ENCODE assay signal across 16 cellular contexts in the genomic region with DNA sequence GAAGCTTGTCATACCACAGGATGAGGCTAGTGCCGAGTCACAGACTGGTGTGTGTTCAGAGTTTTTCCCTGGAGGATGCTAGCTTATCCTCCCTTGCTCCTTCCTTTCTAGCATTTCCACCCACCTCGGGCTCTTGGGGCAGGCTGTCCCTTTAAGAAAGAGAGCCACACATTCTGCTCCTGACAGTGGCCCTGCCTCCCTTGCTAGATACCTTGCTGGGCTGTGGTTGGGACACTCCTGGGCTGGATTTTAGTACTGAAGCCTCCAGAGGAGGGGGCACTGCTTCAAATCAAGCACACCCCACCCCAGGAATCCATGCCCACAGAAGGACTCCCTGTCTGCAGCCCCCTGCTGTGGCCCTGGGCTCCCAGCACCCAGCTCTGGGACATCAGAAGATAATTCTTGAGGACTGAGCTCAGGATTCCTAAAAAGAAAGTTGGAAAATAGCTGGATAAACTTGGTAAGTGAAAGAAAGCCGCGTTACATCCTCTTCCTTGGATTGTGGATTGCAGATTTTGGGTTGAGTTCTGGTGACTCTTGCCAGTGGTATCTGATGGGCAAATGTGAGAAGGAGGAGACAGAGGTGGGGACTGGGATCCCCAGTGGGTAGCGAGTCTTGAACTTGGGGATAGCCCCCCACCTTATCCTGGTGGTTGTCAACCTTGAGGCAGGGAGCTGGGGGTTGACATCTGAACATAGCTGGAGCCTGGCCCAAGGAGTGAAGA. TPM values are rescaled to one million over a fixed set of nuclear protein-coding genes. Genes with fewer than 3 reads are reported as not detected.
DNase-seq lines count a peak whose midpoint lies in the region; ATAC-seq, FAIRE-seq and TF ChIP-seq lines count a peak whose summit lies in the region.
"Had no signal": no experiment of that assay in that cellular context is flagged by ENCODE, and none has a peak within 500 bp of the region (broad histone marks: within the 10 kb centered on the region; RNA-seq: fewer than 3 reads in every experiment).

No MANE protein-coding gene starts in this region.

- no peak overlapping the region for H3K4me3 ChIP-seq in liver (ENCODE audit: low read depth in 1 of 3, low read length in 3 of 3)
- H3K4me3 ChIP-seq in HepG2 (replicated peaks in 1 of 3; ENCODE audit: insufficient read depth in 1 of 3, low read depth in 2 of 3, low read length in 3 of 3): no peak overlapping the region
- H3K4me3 ChIP-seq in sigmoid colon: peak overlapping the region in 3 of 4 donors; percentile 15 to 25 (median 18)
- H3K4me3 ChIP-seq: GM12878 had no signal

- DNase-seq in HepG2 (ENCODE audit: low spot score): no peak
- DNase-seq in iPS-NIHi7 (ENCODE audit: extremely low spot score): peak; percentile 26
- no peak for DNase-seq in sigmoid colon
- DNase-seq in NCI-H1417 treated with DMSO at 0.1 percent for 48 hours (lab: John Stamatoyannopoulos, UW): no peak
- no peak for DNase-seq in stimulated activated CD4-positive, alpha-beta T cell treated with anti-CD3 and anti-CD28 coated beads, Interleukin-4, amount 100 ng/mL, for 24 hours
- DNase-seq in pons (ENCODE audit: low spot score): no peak
- DNase-seq: activated effector memory CD4-positive, alpha-beta T cell treated with Interleukin-2 at 50 U/mL for 16 hours; cortex of kidney; OCI-M1; stimulated activated CD4-positive, alpha-beta T cell treated with anti-CD3 and anti-CD28 coated beads, Interleukin-15, amount 100 ng/mL, for 24 hours had no signal

- H3K9me3 ChIP-seq in liver (ENCODE audit: control insufficient read depth in 4 of 4, low read length in 3 of 4) (no peaks in the 10 kb centered on the region), HepG2 (ENCODE audit: low read length) (no peaks in the 10 kb centered on the region), sigmoid colon (no peaks in the 10 kb centered on the region)

- BruUV-seq in HepG2 (replicated peaks; lab: Mats Ljungman, UMichigan): no TSS peak

- H2AFZ ChIP-seq in HepG2 (ENCODE audit: low read length): no peak overlapping the region

- no peaks in the 10 kb centered on the region for H4K20me1 ChIP-seq in HepG2 (ENCODE audit: insufficient read depth, low read length)

- CTCF ChIA-PET in HepG2 (lab: Yijun Ruan, JAX; ENCODE audit: low intra/inter-chr PET ratio, low total read pairs): no interaction called here

- POLR2A ChIA-PET in HepG2 (lab: Yijun Ruan, JAX): no interaction called here

- H3K79me2 ChIP-seq in HepG2 (ENCODE audit: insufficient read depth, low read length): no peaks in the 10 kb centered on the region

- TF ChIP-seq EP300 in HepG2 (IDR thresholded peaks at IDR 0.05; ENCODE audit: low read depth in 2 of 2, low read length in 2 of 2): no peak
- no peak for TF ChIP-seq EP300 in HepG2 (CRISPR knock-in tag; IDR thresholded peaks at IDR 0.05; ENCODE audit: borderline replicate concordance)
- TF ChIP-seq EP300 in sigmoid colon (IDR thresholded peaks at IDR 0.05): no peak

- intact Hi-C loops in HepG2 (cut with micrococcal nuclease; ENCODE audit: unreplicated experiment) (no loop called here), sigmoid colon (cut with DNase I) (no loop called here)

- H3K27ac ChIP-seq in liver (ENCODE audit: low read depth in 1 of 2, low read length in 2 of 2): peak overlapping the region in 1 of 2 donors; percentile 56
- H3K27ac ChIP-seq in HepG2 (ENCODE audit: extremely low read length, insufficient read depth, low read length): no peak overlapping the region
- peak overlapping the region; percentile 64 to 90 (median 76) for H3K27ac ChIP-seq in sigmoid colon
- H3K27ac ChIP-seq: KMS-11 had no signal

- TF ChIP-seq CTCF in liver (IDR thresholded peaks at IDR 0.05; ENCODE audit: low read depth, low read length, missing input control) (no peak), HepG2 (CRISPR knock-in tag; IDR thresholded peaks at IDR 0.05) (no peak), sigmoid colon (IDR thresholded peaks at IDR 0.05) (no peak)

- in situ Hi-C loops in HepG2 (cut with HindIII; ENCODE audit: extremely low pct_ligation_motif_present, low pct_unique_long_range_greater_than_20kb): no loop called here

- 78% methylated on average over 5 of the region's 5 CpGs for WGBS in liver
- 30% methylated on average over 5 of the region's 5 CpGs for WGBS in HepG2 (ENCODE audit: low lambda C conversion rate)
- 67 to 70% methylated on average over 5 of the region's 5 CpGs for WGBS in sigmoid colon, 2 donors

- TF ChIP-seq RAD21 in liver (IDR thresholded peaks at IDR 0.05): no peak
- no peak for TF ChIP-seq RAD21 in HepG2 (CRISPR knock-in tag; IDR thresholded peaks at IDR 0.05)

- H3K27me3 ChIP-seq in liver (ENCODE audit: control insufficient read depth in 4 of 4, insufficient read depth in 4 of 4, low read length in 3 of 4) (no peaks in the 10 kb centered on the region), HepG2 (ENCODE audit: control insufficient read depth in 1 of 2, insufficient read depth in 2 of 2, low read length in 2 of 2) (no peaks in the 10 kb centered on the region), sigmoid colon (no peaks in the 10 kb centered on the region)

- ATAC-seq in HepG2: no peak
- ATAC-seq in GM21737 (IDR thresholded peaks at IDR 0.05; ENCODE audit: unreplicated experiment): no peak
- ATAC-seq: GM12878 had no signal

- H3K4me2 ChIP-seq in HepG2 (ENCODE audit: low read depth, low read length): no peak overlapping the region
- H3K4me2 ChIP-seq: KMS-11 had no signal

- no peak for FAIRE-seq in HepG2 (lab: Jason Lieb, UNC)
- FAIRE-seq: GM12878 had no signal

- H3K4me1 ChIP-seq in liver (ENCODE audit: control insufficient read depth in 4 of 4, insufficient read depth in 4 of 4, low read length in 3 of 4): no peaks in the 10 kb centered on the region
- H3K4me1 ChIP-seq in HepG2 (ENCODE audit: insufficient read depth, low read length): no peaks in the 10 kb centered on the region
- H3K4me1 ChIP-seq in sigmoid colon: peaks cover 0 to 87% (median 76%) of the 10 kb centered on the region in 4 donors

- H3K9ac ChIP-seq in liver (ENCODE audit: low read depth in 1 of 2, low read length in 2 of 2) (no peak overlapping the region), HepG2 (ENCODE audit: insufficient read depth, low read depth, low read length) (no peak overlapping the region)
- H3K9ac ChIP-seq: KMS-11 had no signal

- TF ChIP-seq POLR2A in HepG2 (IDR thresholded peaks at IDR 0.05; ENCODE audit: insufficient read depth in 1 of 2, low read depth in 2 of 2, low read length in 2 of 2) (no peak), sigmoid colon (IDR thresholded peaks at IDR 0.05) (no peak)

- no peaks in the 10 kb centered on the region for H3K36me3 ChIP-seq in liver (ENCODE audit: control insufficient read depth in 4 of 4, insufficient read depth in 3 of 4, low read depth in 1 of 4, low read length in 3 of 4)
- H3K36me3 ChIP-seq in HepG2 (replicated peaks in 1 of 2; ENCODE audit: control insufficient read depth in 1 of 2, insufficient read depth in 2 of 2, low read length in 2 of 2): no peaks in the 10 kb centered on the region
- no peaks in the 10 kb centered on the region for H3K36me3 ChIP-seq in sigmoid colon

TF ChIP-seq in liver, 16 proteins besides CTCF, POLR2A, EP300 and RAD21 (continues in another document):
- no peak for TF ChIP-seq FOXA1 (IDR thresholded peaks at IDR 0.05)

TF ChIP-seq in HepG2, 621 proteins besides CTCF, POLR2A, EP300 and RAD21 (continues in another document):
- TF ChIP-seq ZNF296 (CRISPR knock-in tag; conservative IDR thresholded peaks at IDR 0.05): no peak
- no peak for TF ChIP-seq GABPB1 (CRISPR knock-in tag; IDR thresholded peaks at IDR 0.05)
- no peak for TF ChIP-seq RBAK (CRISPR knock-in tag; IDR thresholded peaks at IDR 0.05)
- no peak for TF ChIP-seq KAT7 (CRISPR knock-in tag; IDR thresholded peaks at IDR 0.05; ENCODE audit: borderline replicate concordance)
- TF ChIP-seq ZFX (CRISPR knock-in tag; IDR thresholded peaks at IDR 0.05; ENCODE audit: low read depth): no peak
- no peak for TF ChIP-seq ZSCAN29 (CRISPR knock-in tag; conservative IDR thresholded peaks at IDR 0.05)
- no peak for TF ChIP-seq MED13 (CRISPR knock-in tag; IDR thresholded peaks at IDR 0.05)
- no peak for TF ChIP-seq ZNF235 (CRISPR knock-in tag; IDR thresholded peaks at IDR 0.05; ENCODE audit: borderline replicate concordance)
- TF ChIP-seq ZNF775 (CRISPR knock-in tag; IDR thresholded peaks at IDR 0.05; ENCODE audit: borderline replicate concordance): no peak
- no peak for TF ChIP-seq ZNF781 (CRISPR knock-in tag; IDR thresholded peaks at IDR 0.05; ENCODE audit: borderline replicate concordance, not compliant biosample characterization)
- no peak for TF ChIP-seq ARNT2 (CRISPR knock-in tag; IDR thresholded peaks at IDR 0.05; ENCODE audit: low read depth)
- no peak for TF ChIP-seq TEAD2 (CRISPR knock-in tag; IDR thresholded peaks at IDR 0.05)
- no peak for TF ChIP-seq ZNF546 (CRISPR knock-in tag; conservative IDR thresholded peaks at IDR 0.05)

RNA-seq across cellular contexts. Expression of a gene that starts 29.0 kb away (rescaled TPM):
- 10 to 100 TPM in 1 of 2 donors, 1 to 10 TPM in 1; 4.9 to 17.0 TPM for total RNA-seq in liver
- 1 to 10 TPM; 1.9 to 3.9 TPM for polyA plus RNA-seq in liver
- not detected in 2 replicates for total RNA-seq in HepG2 (2016; rRNA removed; fragmentation: Illumina TruSeq; extraction: Trizol)
- total RNA-seq in HepG2 (2016; cell fraction: cytosol; rRNA removed; fragmentation: Illumina TruSeq; extraction: Trizol; ENCODE audit: low read depth): not detected in 2 replicates
- 0.02 TPM in 1 of 2 replicates, not detected in the other for total RNA-seq in HepG2 (2016; cell fraction: insoluble cytoplasmic fraction; rRNA removed; fragmentation: Illumina TruSeq; extraction: Trizol)
- not detected in 2 replicates for total RNA-seq in HepG2 (2016; cell fraction: membrane; rRNA removed; fragmentation: Illumina TruSeq; extraction: Trizol)
- not detected in 2 replicates for total RNA-seq in HepG2 (2016; cell fraction: nucleus; rRNA removed; fragmentation: Illumina TruSeq; extraction: Trizol)
- polyA plus RNA-seq in HepG2 (2011; rRNA removed): 0.01 TPM in 1 of 2 replicates, not detected in the other
- polyA plus RNA-seq in HepG2 (2011; cell fraction: cytosol; rRNA removed): 0.01 and 0.03 TPM in 2 replicates
- polyA plus RNA-seq in HepG2 (2011; cell fraction: nucleus; rRNA removed): 0.14 TPM in 1 of 2 replicates, not detected in the other
- 0.03 and 0.09 TPM in 2 replicates for polyA plus RNA-seq in HepG2 (2012)
- not detected in 2 replicates for polyA plus RNA-seq in HepG2 (2016; cell fraction: cytosol; fragmentation: Illumina TruSeq; extraction: Trizol; ENCODE audit: low read depth)
- polyA plus RNA-seq in HepG2 (2016; cell fraction: insoluble cytoplasmic fraction; fragmentation: Illumina TruSeq; extraction: Trizol; ENCODE audit: low read depth): not detected in 2 replicates
- polyA plus RNA-seq in HepG2 (2016; cell fraction: membrane; fragmentation: Illumina TruSeq; extraction: Trizol; ENCODE audit: low read depth): 0.02 TPM in 1 of 2 replicates, not detected in the other
- not detected in 2 replicates for polyA plus RNA-seq in HepG2 (2016; cell fraction: nucleus; fragmentation: Illumina TruSeq; extraction: Trizol; ENCODE audit: insufficient read depth, low read depth)
- 0.06 TPM in 1 of 2 replicates, not detected in the other for polyA minus RNA-seq in HepG2 (2011; rRNA and poly(A)+ RNA removed; ENCODE audit: low replicate concordance)
- not detected in 2 replicates for polyA minus RNA-seq in HepG2 (2011; cell fraction: cytosol; rRNA and poly(A)+ RNA removed)
- under 0.01 TPM in 1 of 2 replicates, not detected in the other for polyA minus RNA-seq in HepG2 (2011; cell fraction: nucleus; rRNA and poly(A)+ RNA removed)
- 10 to 100 TPM; 23.2 to 53.2 (median 35.4) TPM for total RNA-seq in sigmoid colon
- 1 to 10 TPM; 4.2 to 8.5 (median 8.3) TPM for polyA plus RNA-seq in sigmoid colon
- total RNA-seq: A172; T-helper 2 cell treated with Interferon-gamma antibody and Interleukin-4, amounts not matched to agents 100 ng/mL and 5 ng/mL, for 36 hours had no signal

Comparison
In these comparisons a context has a peak if more than half of its experiments do, and no peak if none do; other contexts are left out.
1. RNA of a gene that starts 29.0 kb away (total RNA-seq): 23.2 to 53.2 TPM in sigmoid colon and 4.9 to 17.0 TPM in liver; 0.02 TPM in HepG2; every median in the first group is over 4 times any median in the second.
2. H3K4me3 ChIP-seq: peak in sigmoid colon (3 of 4); none in liver (0 of 3) and HepG2 (0 of 3).